Comparison of ENCODE assay signal across 8 cellular contexts in the genomic region with DNA sequence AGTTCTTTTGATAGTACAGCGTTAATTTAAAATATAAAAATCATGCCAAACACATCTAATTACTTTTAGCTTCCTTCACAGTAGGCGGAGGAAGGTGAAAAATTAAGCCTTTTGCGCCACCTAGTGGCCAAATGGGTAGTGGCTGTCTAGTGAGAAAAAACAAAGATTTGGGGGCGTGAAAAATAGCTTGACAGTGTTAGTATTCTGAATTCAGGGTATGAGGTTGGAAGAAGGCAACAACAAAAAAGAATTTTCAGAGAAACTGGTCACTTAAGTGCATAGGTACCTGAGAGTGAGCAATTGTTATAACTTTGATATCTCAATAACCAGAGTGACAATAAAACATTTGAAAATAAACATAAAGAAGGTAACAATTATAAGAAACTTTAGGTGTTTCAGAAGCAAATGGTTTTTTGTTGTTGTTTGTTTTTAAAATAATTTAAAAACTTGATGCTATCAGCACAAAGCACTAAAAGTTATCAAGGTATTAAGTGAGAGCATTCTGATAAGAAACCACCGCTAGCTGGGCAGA. TPM values are rescaled to one million over a fixed set of nuclear protein-coding genes. Genes with fewer than 3 reads are reported as not detected.
DNase-seq lines count a peak whose midpoint lies in the region; ATAC-seq and TF ChIP-seq lines count a peak whose summit lies in the region.

No MANE protein-coding gene starts in this region.

- H3K9me2 ChIP-seq in MM.1S (replicated peaks; ENCODE audit: insufficient read depth, low read length), result no peaks in the 10 kb centered on the region

- H3K4me1 ChIP-seq in MM.1S (ENCODE audit: low read length) (0 out of 2 replicates have a peak, but pooled peaks cover 3% of the 10 kb centered on the region), heart left ventricle (peaks cover 0 to 13% (median 0%) of the 10 kb centered on the region in 12 donors)

- H2AFZ ChIP-seq in MM.1S (ENCODE audit: low read length), result no peak overlapping the region

- no peak overlapping the region for H3K4me3 ChIP-seq in MM.1S (ENCODE audit: low read length)
- H3K4me3 ChIP-seq in heart left ventricle, result no peak overlapping the region

- H4K20me1 ChIP-seq in MM.1S (ENCODE audit: insufficient read depth, low read length), result no peaks in the 10 kb centered on the region

- intact Hi-C loops in heart left ventricle (cut with DNase I), result loop anchor here (1.0 to 10.0 kb wide), 9 partner anchors 30 to 456 kb away; partner anchors contain the start of gene TAP2 (in 3 of the 10)

- H3K4me1 Mint-ChIP-seq in activated naive CD8-positive, alpha-beta T cell treated with anti-CD3 and anti-CD28 coated beads for 36 hours, result peaks cover 52% of the 10 kb centered on the region

- H3K27me3 ChIP-seq in MM.1S (replicated peaks; ENCODE audit: insufficient read depth, low read length), result no peaks in the 10 kb centered on the region
- peaks cover 0 to 6% (median 0%) of the 10 kb centered on the region in 9 donors for H3K27me3 ChIP-seq in heart left ventricle

- WGBS in heart left ventricle, 4 donors, result 11 to 17% (median 15%) methylated on average over 5 of the region's 5 CpGs

- H3K4me2 ChIP-seq in MM.1S (ENCODE audit: low read depth, low read length), result no peak overlapping the region

- H3K9me3 Mint-ChIP-seq in activated naive CD8-positive, alpha-beta T cell treated with anti-CD3 and anti-CD28 coated beads for 36 hours, result no peaks in the 10 kb centered on the region

- DNase-seq in GF-D8 (lab: John Stamatoyannopoulos, UW) (peak; percentile 31), MM.1S (peak; percentile 79), SW480 (ENCODE audit: low spot score) (peak; percentile 47), heart left ventricle (peak; percentile 64 to 85 (median 78)), retina (peak; percentile 84)
- peak; percentile 75 for DNase-seq in activated naive CD8-positive, alpha-beta T cell treated with anti-CD3 and anti-CD28 coated beads for 36 hours

- H3K36me3 ChIP-seq in MM.1S (replicated peaks; ENCODE audit: insufficient read depth, low read length) (no peaks in the 10 kb centered on the region), heart left ventricle (no peaks in the 10 kb centered on the region)

- peak; percentile 89 for TF ChIP-seq CTCF in MM.1S (IDR thresholded peaks at IDR 0.05; ENCODE audit: low read length)
- peak; percentile 90 to 99 (median 96) for TF ChIP-seq CTCF in heart left ventricle (IDR thresholded peaks at IDR 0.05)

- H3K36me3 Mint-ChIP-seq in activated naive CD8-positive, alpha-beta T cell treated with anti-CD3 and anti-CD28 coated beads for 36 hours, result peaks cover 11% of the 10 kb centered on the region

- ATAC-seq in heart left ventricle (peak in 3 of 4 donors; percentile 56 to 73 (median 69)), GM18511 (IDR thresholded peaks at IDR 0.05; ENCODE audit: unreplicated experiment) (no peak), GM18873 (IDR thresholded peaks at IDR 0.05; ENCODE audit: low FRiP score, unreplicated experiment) (no peak)

- H3K79me2 ChIP-seq in MM.1S (ENCODE audit: low read length), result no peaks in the 10 kb centered on the region

- no peaks in the 10 kb centered on the region for H3K27me3 Mint-ChIP-seq in activated naive CD8-positive, alpha-beta T cell treated with anti-CD3 and anti-CD28 coated beads for 36 hours

- no peak overlapping the region for H3K27ac Mint-ChIP-seq in activated naive CD8-positive, alpha-beta T cell treated with anti-CD3 and anti-CD28 coated beads for 36 hours

- H3K9me3 ChIP-seq in MM.1S (replicated peaks; ENCODE audit: insufficient read depth, low read length) (no peaks in the 10 kb centered on the region), heart left ventricle (peaks cover 0 to 9% (median 0%) of the 10 kb centered on the region in 12 donors)

- no peaks in the 10 kb centered on the region for H3F3A ChIP-seq in MM.1S (ENCODE audit: insufficient read depth, low read length)

- TF ChIP-seq POLR2A in heart left ventricle (IDR thresholded peaks at IDR 0.05), result no peak

- H3K4me3 Mint-ChIP-seq in activated naive CD8-positive, alpha-beta T cell treated with anti-CD3 and anti-CD28 coated beads for 36 hours, result no peak overlapping the region

- no peak overlapping the region for H3K9ac ChIP-seq in MM.1S (ENCODE audit: low read length)

- H3K27ac ChIP-seq in MM.1S (ENCODE audit: low read length) (no peak overlapping the region), heart left ventricle (no peak overlapping the region)

RNA-seq across cellular contexts. Expression of gene PSMB9, which starts 14.3 kb away (rescaled TPM):
- 100 to 1,000 TPM; 315 to 316 TPM for total RNA-seq in activated naive CD8-positive, alpha-beta T cell treated with anti-CD3 and anti-CD28 coated beads for 36 hours
- 100 to 1,000 TPM in 1 of 9 donors, 10 to 100 TPM in 7, 1 to 10 TPM in 1; 8.9 to 182 (median 14.6) TPM for total RNA-seq in heart left ventricle
- polyA plus RNA-seq in heart left ventricle, result 10 to 100 TPM; 15.7 to 23.3 TPM

RNA-seq across cellular contexts. Expression of gene TAP1, which starts 14.8 kb away (rescaled TPM):
- total RNA-seq in activated naive CD8-positive, alpha-beta T cell treated with anti-CD3 and anti-CD28 coated beads for 36 hours, result 100 to 1,000 TPM; 337 to 356 TPM
- total RNA-seq in heart left ventricle, result 100 to 1,000 TPM in 1 of 9 donors, 10 to 100 TPM in 8; 15.1 to 207 (median 20.3) TPM
- 10 to 100 TPM; 21.6 to 44.5 TPM for polyA plus RNA-seq in heart left ventricle

RNA-seq across cellular contexts. Expression of gene PSMB8, which starts 24.5 kb away (rescaled TPM):
- total RNA-seq in activated naive CD8-positive, alpha-beta T cell treated with anti-CD3 and anti-CD28 coated beads for 36 hours, result 100 to 1,000 TPM; 385 to 393 TPM
- total RNA-seq in heart left ventricle, result 100 to 1,000 TPM in 1 of 9 donors, 10 to 100 TPM in 8; 11.1 to 115 (median 15.2) TPM
- polyA plus RNA-seq in heart left ventricle, result 10 to 100 TPM; 23.1 to 32.6 TPM

RNA-seq across cellular contexts. Expression of gene TAP2, which starts 29.8 kb away (rescaled TPM):
- total RNA-seq in activated naive CD8-positive, alpha-beta T cell treated with anti-CD3 and anti-CD28 coated beads for 36 hours, result 100 to 1,000 TPM; 216 to 226 TPM
- 100 to 1,000 TPM in 1 of 9 donors, 10 to 100 TPM in 6, 1 to 10 TPM in 2; 5.4 to 107 (median 14.9) TPM for total RNA-seq in heart left ventricle
- polyA plus RNA-seq in heart left ventricle, result 10 to 100 TPM in 1 of 2 donors, 1 to 10 TPM in 1; 7.7 to 12.0 TPM

RNA-seq across cellular contexts. Expression of gene HLA-DOB, which starts 51.5 kb away (rescaled TPM):
- total RNA-seq in activated naive CD8-positive, alpha-beta T cell treated with anti-CD3 and anti-CD28 coated beads for 36 hours, result 1 to 10 TPM; 1.9 to 2.1 TPM
- 1 to 10 TPM in 1 of 9 donors, under 1 TPM in 6, not detected in 2; 0.25 to 2.7 (median 0.60) TPM for total RNA-seq in heart left ventricle
- polyA plus RNA-seq in heart left ventricle, result under 1 TPM; 0.30 to 0.76 TPM

Comparison
In these comparisons a context has a peak if more than half of its experiments do, and no peak if none do; other contexts are left out.
1. DNase-seq: peak in every context shown above with its lines; median percentile 84 in retina; 79 in MM.1S; 78 in heart left ventricle; 75 in activated naive CD8-positive, alpha-beta T cell treated with anti-CD3 and anti-CD28 coated beads for 36 hours; 47 in SW480; 31 in GF-D8.
2. ATAC-seq: peak in heart left ventricle (3 of 4); none in GM18511 (single experiment) and GM18873 (single experiment).